Comparison of ENCODE assay signal across 14 cellular contexts in genomic region chr4:20354120-20354519, GRCh38.
DNase-seq lines count a peak whose midpoint lies in the region; ATAC-seq and TF ChIP-seq lines count a peak whose summit lies in the region.
"Had no signal": no experiment of that assay in that cellular context is flagged by ENCODE, and none has a peak within 500 bp of the region (broad histone marks: within the 10 kb centered on the region; RNA-seq: fewer than 3 reads in every experiment).

No MANE protein-coding gene starts in this region.

- peak overlapping the region; percentile 26; the same call in 1 of the 2 replicates for H3K4me2 ChIP-seq in GM23338

- peak; percentile 47 for ATAC-seq in GM23338
- ATAC-seq: gastroesophageal sphincter had no signal

- no peaks in the 10 kb centered on the region for H4K20me1 ChIP-seq in GM23338 (replicated peaks; ENCODE audit: insufficient read depth)

- intact Hi-C loops in breast epithelium (cut with DNase I; ENCODE audit: low total_unique reads): no loop called here
- intact Hi-C loops in Calu3 (cut with micrococcal nuclease; ENCODE audit: unreplicated experiment): no loop called here

- H3K27ac ChIP-seq in GM23338 (ENCODE audit: low read depth): no peak overlapping the region
- no peak overlapping the region for H3K27ac ChIP-seq in breast epithelium
- H3K27ac ChIP-seq: gastroesophageal sphincter, neutrophil had no signal

- H3K4me1 Mint-ChIP-seq in GM23338 (peaks cover 32% of the 10 kb centered on the region), Calu3 (ENCODE audit: low read depth, unreplicated experiment) (no peaks in the 10 kb centered on the region)

- BruUV-seq in Calu3 (replicated peaks; lab: Mats Ljungman, UMichigan): no TSS peak

- H3K9me2 ChIP-seq in GM23338 (ENCODE audit: insufficient read depth): no peaks in the 10 kb centered on the region

- peaks cover 16% of the 10 kb centered on the region for H3K4me1 ChIP-seq in GM23338 (ENCODE audit: insufficient read depth)
- H3K4me1 ChIP-seq in breast epithelium: no peaks in the 10 kb centered on the region

- H3K27me3 Mint-ChIP-seq in GM23338 (ENCODE audit: insufficient read depth, low read depth, poor library complexity) (no peaks in the 10 kb centered on the region), Calu3 (ENCODE audit: unreplicated experiment) (no peaks in the 10 kb centered on the region)

- no peaks in the 10 kb centered on the region for H3K36me3 ChIP-seq in GM23338 (ENCODE audit: insufficient read depth)
- no peaks in the 10 kb centered on the region for H3K36me3 ChIP-seq in breast epithelium
- H3K36me3 ChIP-seq: gastroesophageal sphincter, neutrophil had no signal

- H3K79me2 ChIP-seq in GM23338 (replicated peaks; ENCODE audit: insufficient read depth): no peaks in the 10 kb centered on the region

- H3K4me3 ChIP-seq in GM23338: no peak overlapping the region
- H3K4me3 ChIP-seq in astrocyte of the spinal cord (ENCODE audit: low read depth, low read length): no peak overlapping the region
- no peak overlapping the region for H3K4me3 ChIP-seq in breast epithelium
- H3K4me3 ChIP-seq: gastroesophageal sphincter had no signal

- TF ChIP-seq CTCF in GM23338 (conservative IDR thresholded peaks at IDR 0.05; ENCODE audit: low read depth in 2 of 2): peak in 1 of 2 experiments; percentile 11; a peak in 1 of 4 replicates
- TF ChIP-seq CTCF in astrocyte of the spinal cord (IDR thresholded peaks at IDR 0.05; ENCODE audit: low read depth, low read length): no peak
- no peak for TF ChIP-seq CTCF in breast epithelium (IDR thresholded peaks at IDR 0.05)
- no peak for TF ChIP-seq CTCF in Calu3 (IDR thresholded peaks at IDR 0.05; ENCODE audit: unreplicated experiment)

- DNase-seq in A172 (ENCODE audit: low spot score): peak; percentile 5
- peak; percentile 38 for DNase-seq in GM23338 (ENCODE audit: low spot score)
- DNase-seq in NCI-H1930 (lab: John Stamatoyannopoulos, UW): peak; percentile 54 to 61
- peak; percentile 50 for DNase-seq in astrocyte of the spinal cord (ENCODE audit: low read depth, low spot score)
- DNase-seq in nucleus accumbens (lab: John Stamatoyannopoulos, UW): no peak
- no peak for DNase-seq in breast epithelium (ENCODE audit: low spot score in 2 of 2)
- no peak for DNase-seq in medulla oblongata (ENCODE audit: extremely low spot score)
- DNase-seq in Calu3: no peak
- DNase-seq: activated CD8-positive, alpha-beta memory T cell treated with anti-CD3 and anti-CD28 coated beads for 24 hours; Kasumi-1; OCI-M1; SW 1271 had no signal

- H3K27ac Mint-ChIP-seq in GM23338 (no peak overlapping the region), Calu3 (ENCODE audit: unreplicated experiment) (no peak overlapping the region)

- CTCF ChIA-PET in Calu3 (lab: Charles Lee): no interaction called here

- TF ChIP-seq POLR2A in breast epithelium (IDR thresholded peaks at IDR 0.05): no peak

- no peaks in the 10 kb centered on the region for H3K9me3 ChIP-seq in breast epithelium
- H3K9me3 ChIP-seq: gastroesophageal sphincter, neutrophil had no signal

- in situ Hi-C loops in astrocyte of the spinal cord (cut with HindIII; ENCODE audit: low sequenced_read_pairs): no loop called here

- H3F3A ChIP-seq in GM23338 (replicated peaks; ENCODE audit: low read depth): no peaks in the 10 kb centered on the region

- H3K27me3 ChIP-seq in GM23338 (ENCODE audit: insufficient read depth) (no peaks in the 10 kb centered on the region), breast epithelium (no peaks in the 10 kb centered on the region)
- H3K27me3 ChIP-seq: gastroesophageal sphincter, neutrophil had no signal

- H3K36me3 Mint-ChIP-seq in GM23338 (ENCODE audit: low read depth) (no peaks in the 10 kb centered on the region), Calu3 (ENCODE audit: insufficient read depth, unreplicated experiment) (no peaks in the 10 kb centered on the region)

- H3K9me3 Mint-ChIP-seq in GM23338 (no peaks in the 10 kb centered on the region), Calu3 (ENCODE audit: low read depth, unreplicated experiment) (no peaks in the 10 kb centered on the region)

- H3K4me3 Mint-ChIP-seq in GM23338 (no peak overlapping the region), Calu3 (ENCODE audit: low read depth, unreplicated experiment) (no peak overlapping the region)

- no peak overlapping the region for H2AFZ ChIP-seq in GM23338

TF ChIP-seq in GM23338, 12 proteins besides CTCF, POLR2A, EP300 and RAD21:
- no peak for TF ChIP-seq ETS1 (IDR thresholded peaks at IDR 0.05)
- TF ChIP-seq, protein P1, sequence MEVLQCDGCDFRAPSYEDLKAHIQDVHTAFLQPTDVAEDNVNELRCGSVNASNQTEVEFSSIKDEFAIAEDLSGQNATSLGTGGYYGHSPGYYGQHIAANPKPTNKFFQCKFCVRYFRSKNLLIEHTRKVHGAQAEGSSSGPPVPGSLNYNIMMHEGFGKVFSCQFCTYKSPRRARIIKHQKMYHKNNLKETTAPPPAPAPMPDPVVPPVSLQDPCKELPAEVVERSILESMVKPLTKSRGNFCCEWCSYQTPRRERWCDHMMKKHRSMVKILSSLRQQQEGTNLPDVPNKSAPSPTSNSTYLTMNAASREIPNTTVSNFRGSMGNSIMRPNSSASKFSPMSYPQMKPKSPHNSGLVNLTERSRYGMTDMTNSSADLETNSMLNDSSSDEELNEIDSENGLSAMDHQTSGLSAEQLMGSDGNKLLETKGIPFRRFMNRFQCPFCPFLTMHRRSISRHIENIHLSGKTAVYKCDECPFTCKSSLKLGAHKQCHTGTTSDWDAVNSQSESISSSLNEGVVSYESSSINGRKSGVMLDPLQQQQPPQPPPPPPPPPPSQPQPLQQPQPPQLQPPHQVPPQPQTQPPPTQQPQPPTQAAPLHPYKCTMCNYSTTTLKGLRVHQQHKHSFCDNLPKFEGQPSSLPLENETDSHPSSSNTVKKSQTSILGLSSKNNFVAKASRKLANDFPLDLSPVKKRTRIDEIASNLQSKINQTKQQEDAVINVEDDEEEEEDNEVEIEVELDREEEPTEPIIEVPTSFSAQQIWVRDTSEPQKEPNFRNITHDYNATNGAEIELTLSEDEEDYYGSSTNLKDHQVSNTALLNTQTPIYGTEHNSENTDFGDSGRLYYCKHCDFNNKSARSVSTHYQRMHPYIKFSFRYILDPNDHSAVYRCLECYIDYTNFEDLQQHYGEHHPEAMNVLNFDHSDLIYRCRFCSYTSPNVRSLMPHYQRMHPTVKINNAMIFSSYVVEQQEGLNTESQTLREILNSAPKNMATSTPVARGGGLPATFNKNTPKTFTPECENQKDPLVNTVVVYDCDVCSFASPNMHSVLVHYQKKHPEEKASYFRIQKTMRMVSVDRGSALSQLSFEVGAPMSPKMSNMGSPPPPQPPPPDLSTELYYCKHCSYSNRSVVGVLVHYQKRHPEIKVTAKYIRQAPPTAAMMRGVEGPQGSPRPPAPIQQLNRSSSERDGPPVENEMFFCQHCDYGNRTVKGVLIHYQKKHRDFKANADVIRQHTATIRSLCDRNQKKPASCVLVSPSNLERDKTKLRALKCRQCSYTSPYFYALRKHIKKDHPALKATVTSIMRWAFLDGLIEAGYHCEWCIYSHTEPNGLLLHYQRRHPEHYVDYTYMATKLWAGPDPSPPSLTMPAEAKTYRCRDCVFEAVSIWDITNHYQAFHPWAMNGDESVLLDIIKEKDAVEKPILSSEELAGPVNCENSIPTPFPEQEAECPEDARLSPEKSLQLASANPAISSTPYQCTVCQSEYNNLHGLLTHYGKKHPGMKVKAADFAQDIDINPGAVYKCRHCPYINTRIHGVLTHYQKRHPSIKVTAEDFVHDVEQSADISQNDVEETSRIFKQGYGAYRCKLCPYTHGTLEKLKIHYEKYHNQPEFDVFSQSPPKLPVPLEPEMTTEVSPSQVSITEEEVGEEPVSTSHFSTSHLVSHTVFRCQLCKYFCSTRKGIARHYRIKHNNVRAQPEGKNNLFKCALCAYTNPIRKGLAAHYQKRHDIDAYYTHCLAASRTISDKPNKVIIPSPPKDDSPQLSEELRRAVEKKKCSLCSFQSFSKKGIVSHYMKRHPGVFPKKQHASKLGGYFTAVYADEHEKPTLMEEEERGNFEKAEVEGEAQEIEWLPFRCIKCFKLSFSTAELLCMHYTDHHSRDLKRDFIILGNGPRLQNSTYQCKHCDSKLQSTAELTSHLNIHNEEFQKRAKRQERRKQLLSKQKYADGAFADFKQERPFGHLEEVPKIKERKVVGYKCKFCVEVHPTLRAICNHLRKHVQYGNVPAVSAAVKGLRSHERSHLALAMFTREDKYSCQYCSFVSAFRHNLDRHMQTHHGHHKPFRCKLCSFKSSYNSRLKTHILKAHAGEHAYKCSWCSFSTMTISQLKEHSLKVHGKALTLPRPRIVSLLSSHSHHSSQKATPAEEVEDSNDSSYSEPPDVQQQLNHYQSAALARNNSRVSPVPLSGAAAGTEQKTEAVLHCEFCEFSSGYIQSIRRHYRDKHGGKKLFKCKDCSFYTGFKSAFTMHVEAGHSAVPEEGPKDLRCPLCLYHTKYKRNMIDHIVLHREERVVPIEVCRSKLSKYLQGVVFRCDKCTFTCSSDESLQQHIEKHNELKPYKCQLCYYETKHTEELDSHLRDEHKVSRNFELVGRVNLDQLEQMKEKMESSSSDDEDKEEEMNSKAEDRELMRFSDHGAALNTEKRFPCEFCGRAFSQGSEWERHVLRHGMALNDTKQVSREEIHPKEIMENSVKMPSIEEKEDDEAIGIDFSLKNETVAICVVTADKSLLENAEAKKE (CRISPR knock-in tag; IDR thresholded peaks at IDR 0.05): peak; percentile 90

Comparison
In these comparisons a context has a peak if more than half of its experiments do, and no peak if none do; other contexts are left out.
1. DNase-seq: peak in A172 (single experiment), GM23338 (single experiment), NCI-H1930 (2 of 2) and astrocyte of the spinal cord (single experiment); none in nucleus accumbens (0 of 56), breast epithelium (0 of 2), medulla oblongata (single experiment) and Calu3 (single experiment).